ENCODE assay signal across 1 cellular context in the genomic region with DNA sequence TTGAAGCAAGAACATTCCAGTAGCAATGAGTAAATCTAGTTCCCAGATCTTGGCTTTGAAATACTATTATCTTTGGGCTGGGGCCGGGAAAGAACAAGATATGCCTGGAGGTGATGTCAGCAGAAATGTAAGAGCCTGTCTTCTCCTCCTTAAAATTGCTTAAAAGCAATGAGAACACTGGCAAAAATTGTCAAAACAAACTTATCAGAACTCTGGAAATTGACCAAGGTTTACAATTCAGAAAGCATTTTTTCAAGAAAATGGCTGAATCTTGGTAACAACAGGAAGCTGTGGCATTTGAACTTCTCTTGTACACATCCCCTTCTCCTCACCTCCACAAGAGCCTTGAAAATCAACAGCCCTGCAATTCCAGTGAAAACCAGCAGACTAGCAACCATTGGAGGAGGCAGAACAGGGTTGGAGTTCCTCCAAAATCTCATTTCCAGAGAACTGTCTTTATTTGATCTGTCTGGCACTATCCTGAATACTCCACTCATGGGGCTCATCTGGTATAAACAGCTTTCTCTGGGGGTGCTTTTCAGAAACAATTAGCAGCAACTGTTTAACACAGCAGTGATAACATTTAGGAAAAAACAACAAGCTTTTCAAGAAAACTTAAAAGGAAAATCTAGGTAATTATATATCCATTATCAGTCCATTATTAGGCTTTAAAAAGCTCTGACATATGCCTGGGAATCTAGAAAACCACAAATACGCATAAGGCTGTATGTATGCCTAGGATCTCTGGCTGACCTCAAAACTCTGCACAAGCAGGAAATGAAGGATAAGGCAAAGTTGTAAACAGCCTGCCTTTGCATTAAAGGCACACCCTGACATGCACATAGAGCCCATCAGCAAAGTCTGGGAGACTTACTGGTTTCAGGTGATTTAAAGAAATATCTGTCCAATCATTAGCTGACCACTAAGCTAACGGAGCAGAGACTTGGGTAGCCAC.
TF ChIP-seq lines count a peak whose summit lies in the region.

No MANE protein-coding gene starts in this region.

TF ChIP-seq in SK-N-SH treated with all-trans-retinoic acid at 6 μM for 48 hours, 23 proteins besides CTCF, POLR2A, EP300 and RAD21 (continued from another document):
- TF ChIP-seq, protein P1, sequence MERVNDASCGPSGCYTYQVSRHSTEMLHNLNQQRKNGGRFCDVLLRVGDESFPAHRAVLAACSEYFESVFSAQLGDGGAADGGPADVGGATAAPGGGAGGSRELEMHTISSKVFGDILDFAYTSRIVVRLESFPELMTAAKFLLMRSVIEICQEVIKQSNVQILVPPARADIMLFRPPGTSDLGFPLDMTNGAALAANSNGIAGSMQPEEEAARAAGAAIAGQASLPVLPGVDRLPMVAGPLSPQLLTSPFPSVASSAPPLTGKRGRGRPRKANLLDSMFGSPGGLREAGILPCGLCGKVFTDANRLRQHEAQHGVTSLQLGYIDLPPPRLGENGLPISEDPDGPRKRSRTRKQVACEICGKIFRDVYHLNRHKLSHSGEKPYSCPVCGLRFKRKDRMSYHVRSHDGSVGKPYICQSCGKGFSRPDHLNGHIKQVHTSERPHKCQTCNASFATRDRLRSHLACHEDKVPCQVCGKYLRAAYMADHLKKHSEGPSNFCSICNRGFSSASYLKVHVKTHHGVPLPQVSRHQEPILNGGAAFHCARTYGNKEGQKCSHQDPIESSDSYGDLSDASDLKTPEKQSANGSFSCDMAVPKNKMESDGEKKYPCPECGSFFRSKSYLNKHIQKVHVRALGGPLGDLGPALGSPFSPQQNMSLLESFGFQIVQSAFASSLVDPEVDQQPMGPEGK (CRISPR knock-in tag; IDR thresholded peaks at IDR 0.05; ENCODE audit: borderline replicate concordance): no peak
- TF ChIP-seq ZFP3 (CRISPR knock-in tag; IDR thresholded peaks at IDR 0.05) (no peak), ESRRG (CRISPR knock-in tag; IDR thresholded peaks at IDR 0.05) (no peak), BACH2 (CRISPR knock-in tag; IDR thresholded peaks at IDR 0.05; ENCODE audit: borderline replicate concordance) (no peak), ISL1 (CRISPR knock-in tag; IDR thresholded peaks at IDR 0.05) (no peak), GLIS3 (CRISPR knock-in tag; IDR thresholded peaks at IDR 0.05) (no peak), RARB (CRISPR knock-in tag; IDR thresholded peaks at IDR 0.05) (no peak), ARNTL (CRISPR knock-in tag; IDR thresholded peaks at IDR 0.05; ENCODE audit: borderline replicate concordance, low read depth) (no peak), ZFP30 (CRISPR knock-in tag; IDR thresholded peaks at IDR 0.05) (no peak), TOX (CRISPR knock-in tag; IDR thresholded peaks at IDR 0.05; ENCODE audit: borderline replicate concordance) (no peak), ZC3H10 (CRISPR knock-in tag; IDR thresholded peaks at IDR 0.05) (no peak), ZNF565 (CRISPR knock-in tag; conservative IDR thresholded peaks at IDR 0.05; ENCODE audit: low read depth) (no peak), CSDC2 (CRISPR knock-in tag; IDR thresholded peaks at IDR 0.05) (no peak)
- TF ChIP-seq, protein P2, sequence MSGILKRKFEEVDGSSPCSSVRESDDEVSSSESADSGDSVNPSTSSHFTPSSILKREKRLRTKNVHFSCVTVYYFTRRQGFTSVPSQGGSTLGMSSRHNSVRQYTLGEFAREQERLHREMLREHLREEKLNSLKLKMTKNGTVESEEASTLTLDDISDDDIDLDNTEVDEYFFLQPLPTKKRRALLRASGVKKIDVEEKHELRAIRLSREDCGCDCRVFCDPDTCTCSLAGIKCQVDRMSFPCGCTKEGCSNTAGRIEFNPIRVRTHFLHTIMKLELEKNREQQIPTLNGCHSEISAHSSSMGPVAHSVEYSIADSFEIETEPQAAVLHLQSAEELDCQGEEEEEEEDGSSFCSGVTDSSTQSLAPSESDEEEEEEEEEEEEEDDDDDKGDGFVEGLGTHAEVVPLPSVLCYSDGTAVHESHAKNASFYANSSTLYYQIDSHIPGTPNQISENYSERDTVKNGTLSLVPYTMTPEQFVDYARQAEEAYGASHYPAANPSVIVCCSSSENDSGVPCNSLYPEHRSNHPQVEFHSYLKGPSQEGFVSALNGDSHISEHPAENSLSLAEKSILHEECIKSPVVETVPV (CRISPR knock-in tag; IDR thresholded peaks at IDR 0.05): no peak
- TF ChIP-seq, protein P3, sequence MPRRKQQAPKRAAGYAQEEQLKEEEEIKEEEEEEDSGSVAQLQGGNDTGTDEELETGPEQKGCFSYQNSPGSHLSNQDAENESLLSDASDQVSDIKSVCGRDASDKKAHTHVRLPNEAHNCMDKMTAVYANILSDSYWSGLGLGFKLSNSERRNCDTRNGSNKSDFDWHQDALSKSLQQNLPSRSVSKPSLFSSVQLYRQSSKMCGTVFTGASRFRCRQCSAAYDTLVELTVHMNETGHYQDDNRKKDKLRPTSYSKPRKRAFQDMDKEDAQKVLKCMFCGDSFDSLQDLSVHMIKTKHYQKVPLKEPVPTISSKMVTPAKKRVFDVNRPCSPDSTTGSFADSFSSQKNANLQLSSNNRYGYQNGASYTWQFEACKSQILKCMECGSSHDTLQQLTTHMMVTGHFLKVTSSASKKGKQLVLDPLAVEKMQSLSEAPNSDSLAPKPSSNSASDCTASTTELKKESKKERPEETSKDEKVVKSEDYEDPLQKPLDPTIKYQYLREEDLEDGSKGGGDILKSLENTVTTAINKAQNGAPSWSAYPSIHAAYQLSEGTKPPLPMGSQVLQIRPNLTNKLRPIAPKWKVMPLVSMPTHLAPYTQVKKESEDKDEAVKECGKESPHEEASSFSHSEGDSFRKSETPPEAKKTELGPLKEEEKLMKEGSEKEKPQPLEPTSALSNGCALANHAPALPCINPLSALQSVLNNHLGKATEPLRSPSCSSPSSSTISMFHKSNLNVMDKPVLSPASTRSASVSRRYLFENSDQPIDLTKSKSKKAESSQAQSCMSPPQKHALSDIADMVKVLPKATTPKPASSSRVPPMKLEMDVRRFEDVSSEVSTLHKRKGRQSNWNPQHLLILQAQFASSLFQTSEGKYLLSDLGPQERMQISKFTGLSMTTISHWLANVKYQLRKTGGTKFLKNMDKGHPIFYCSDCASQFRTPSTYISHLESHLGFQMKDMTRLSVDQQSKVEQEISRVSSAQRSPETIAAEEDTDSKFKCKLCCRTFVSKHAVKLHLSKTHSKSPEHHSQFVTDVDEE (CRISPR knock-in tag; IDR thresholded peaks at IDR 0.05): no peak
